ENCODE assay signal across 1 cellular context in the genomic region with DNA sequence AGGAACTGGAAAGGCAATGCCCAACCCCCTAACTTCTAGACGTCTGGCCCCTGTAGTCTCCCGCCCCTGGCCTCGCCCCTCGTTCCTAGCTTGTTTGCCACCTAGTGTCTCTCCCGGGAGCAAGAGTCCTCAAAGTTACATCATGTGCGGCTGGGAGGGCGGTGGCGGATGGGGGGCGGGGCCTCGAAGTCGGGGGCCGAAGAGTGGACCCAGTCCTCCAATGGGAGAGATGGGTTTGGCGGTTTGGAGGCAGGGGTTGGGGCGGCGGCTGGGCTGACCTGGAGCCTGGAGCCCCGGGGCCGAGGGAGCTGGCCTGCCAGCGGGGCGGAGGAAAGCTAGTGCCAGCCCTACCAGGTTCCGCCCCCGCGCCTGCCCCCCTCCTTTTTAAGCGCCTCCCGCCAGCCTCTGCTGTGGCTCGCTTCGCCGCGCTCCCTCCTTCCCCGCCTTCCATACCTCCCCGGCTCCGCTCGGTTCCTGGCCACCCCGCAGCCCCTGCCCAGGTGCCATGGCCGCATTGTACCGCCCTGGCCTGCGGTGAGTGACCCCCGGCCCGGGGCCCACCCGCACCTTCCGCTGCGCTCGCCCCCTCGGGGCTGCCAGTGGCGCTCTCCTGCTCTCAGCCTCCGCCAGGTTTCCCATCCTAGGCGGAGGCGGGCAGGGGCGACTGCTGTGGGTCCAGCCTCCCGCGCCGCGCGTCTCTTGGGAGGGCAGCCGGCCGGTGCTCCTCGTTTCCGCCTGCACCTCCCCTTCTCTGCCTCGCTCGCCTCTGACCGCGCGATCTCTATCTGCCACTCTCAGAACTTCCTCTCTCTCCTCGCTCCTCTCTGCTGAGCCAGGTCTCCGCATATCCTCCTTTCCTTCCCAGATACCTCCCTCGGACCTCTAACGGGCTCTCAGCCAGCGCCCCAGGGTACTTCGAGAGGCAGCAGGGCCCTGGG.
TF ChIP-seq lines count a peak whose summit lies in the region.

A gene (plus strand): TSS at position 411 of the 938 bp plus-strand sequence. CDS start 95 bp downstream, at position 506.

TF ChIP-seq in liver, 16 proteins besides CTCF, POLR2A, EP300 and RAD21 (continued from another document):
- TF ChIP-seq FOXA1 (IDR thresholded peaks at IDR 0.05), result no peak
